1 cellular context compared by ENCODE assay signal in the genomic region with DNA sequence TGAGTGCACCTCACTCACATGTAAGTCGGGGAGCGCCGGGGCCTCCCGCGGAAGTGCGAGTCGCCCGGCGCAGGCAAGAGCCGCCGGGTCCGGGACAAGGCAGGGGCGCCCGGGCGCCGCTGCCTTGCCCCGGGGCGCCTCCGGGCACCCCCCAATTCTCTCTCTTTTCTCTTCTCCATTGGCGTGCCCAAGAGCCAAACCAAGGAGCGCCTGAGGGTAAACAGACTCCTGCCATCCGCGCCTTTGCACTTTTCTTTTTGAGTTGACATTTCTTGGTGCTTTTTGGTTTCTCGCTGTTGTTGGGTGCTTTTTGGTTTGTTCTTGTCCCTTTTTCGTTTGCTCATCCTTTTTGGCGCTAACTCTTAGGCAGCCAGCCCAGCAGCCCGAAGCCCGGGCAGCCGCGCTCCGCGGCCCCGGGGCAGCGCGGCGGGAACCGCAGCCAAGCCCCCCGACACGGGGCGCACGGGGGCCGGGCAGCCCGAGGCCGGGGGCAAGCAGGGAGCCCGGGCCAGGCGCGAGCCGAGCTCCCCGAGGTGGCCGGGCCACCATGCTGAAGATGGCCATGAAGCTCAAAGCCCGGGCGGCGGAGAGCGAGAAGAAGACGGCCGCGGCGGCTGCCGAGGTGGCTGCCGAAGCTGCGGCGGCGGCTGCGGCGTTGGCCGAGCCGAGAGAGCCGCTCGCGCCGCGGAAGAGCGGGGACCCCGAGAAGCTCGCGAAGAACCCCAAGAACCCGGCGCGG.
TF ChIP-seq lines count a peak whose summit lies in the region.

No MANE protein-coding gene starts in this region.

TF ChIP-seq in HepG2, 621 proteins besides CTCF, POLR2A, EP300 and RAD21:
- TF ChIP-seq, protein P1, sequence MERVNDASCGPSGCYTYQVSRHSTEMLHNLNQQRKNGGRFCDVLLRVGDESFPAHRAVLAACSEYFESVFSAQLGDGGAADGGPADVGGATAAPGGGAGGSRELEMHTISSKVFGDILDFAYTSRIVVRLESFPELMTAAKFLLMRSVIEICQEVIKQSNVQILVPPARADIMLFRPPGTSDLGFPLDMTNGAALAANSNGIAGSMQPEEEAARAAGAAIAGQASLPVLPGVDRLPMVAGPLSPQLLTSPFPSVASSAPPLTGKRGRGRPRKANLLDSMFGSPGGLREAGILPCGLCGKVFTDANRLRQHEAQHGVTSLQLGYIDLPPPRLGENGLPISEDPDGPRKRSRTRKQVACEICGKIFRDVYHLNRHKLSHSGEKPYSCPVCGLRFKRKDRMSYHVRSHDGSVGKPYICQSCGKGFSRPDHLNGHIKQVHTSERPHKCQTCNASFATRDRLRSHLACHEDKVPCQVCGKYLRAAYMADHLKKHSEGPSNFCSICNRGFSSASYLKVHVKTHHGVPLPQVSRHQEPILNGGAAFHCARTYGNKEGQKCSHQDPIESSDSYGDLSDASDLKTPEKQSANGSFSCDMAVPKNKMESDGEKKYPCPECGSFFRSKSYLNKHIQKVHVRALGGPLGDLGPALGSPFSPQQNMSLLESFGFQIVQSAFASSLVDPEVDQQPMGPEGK (CRISPR knock-in tag; IDR thresholded peaks at IDR 0.05): 0 out of 2 replicates have a peak, but pooled peaks have one; percentile 6
- TF ChIP-seq, protein P2, sequence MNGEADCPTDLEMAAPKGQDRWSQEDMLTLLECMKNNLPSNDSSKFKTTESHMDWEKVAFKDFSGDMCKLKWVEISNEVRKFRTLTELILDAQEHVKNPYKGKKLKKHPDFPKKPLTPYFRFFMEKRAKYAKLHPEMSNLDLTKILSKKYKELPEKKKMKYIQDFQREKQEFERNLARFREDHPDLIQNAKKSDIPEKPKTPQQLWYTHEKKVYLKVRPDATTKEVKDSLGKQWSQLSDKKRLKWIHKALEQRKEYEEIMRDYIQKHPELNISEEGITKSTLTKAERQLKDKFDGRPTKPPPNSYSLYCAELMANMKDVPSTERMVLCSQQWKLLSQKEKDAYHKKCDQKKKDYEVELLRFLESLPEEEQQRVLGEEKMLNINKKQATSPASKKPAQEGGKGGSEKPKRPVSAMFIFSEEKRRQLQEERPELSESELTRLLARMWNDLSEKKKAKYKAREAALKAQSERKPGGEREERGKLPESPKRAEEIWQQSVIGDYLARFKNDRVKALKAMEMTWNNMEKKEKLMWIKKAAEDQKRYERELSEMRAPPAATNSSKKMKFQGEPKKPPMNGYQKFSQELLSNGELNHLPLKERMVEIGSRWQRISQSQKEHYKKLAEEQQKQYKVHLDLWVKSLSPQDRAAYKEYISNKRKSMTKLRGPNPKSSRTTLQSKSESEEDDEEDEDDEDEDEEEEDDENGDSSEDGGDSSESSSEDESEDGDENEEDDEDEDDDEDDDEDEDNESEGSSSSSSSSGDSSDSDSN (CRISPR knock-in tag; IDR thresholded peaks at IDR 0.05): peak; percentile 57; the same call in 1 of the 2 replicates
- TF ChIP-seq, protein P3, sequence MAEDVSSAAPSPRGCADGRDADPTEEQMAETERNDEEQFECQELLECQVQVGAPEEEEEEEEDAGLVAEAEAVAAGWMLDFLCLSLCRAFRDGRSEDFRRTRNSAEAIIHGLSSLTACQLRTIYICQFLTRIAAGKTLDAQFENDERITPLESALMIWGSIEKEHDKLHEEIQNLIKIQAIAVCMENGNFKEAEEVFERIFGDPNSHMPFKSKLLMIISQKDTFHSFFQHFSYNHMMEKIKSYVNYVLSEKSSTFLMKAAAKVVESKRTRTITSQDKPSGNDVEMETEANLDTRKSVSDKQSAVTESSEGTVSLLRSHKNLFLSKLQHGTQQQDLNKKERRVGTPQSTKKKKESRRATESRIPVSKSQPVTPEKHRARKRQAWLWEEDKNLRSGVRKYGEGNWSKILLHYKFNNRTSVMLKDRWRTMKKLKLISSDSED (CRISPR knock-in tag; IDR thresholded peaks at IDR 0.05): no peak
- TF ChIP-seq TMF1 (CRISPR knock-in tag; IDR thresholded peaks at IDR 0.05; ENCODE audit: low read depth) (no peak), DMAP1 (CRISPR knock-in tag; IDR thresholded peaks at IDR 0.05) (0 out of 2 replicates have a peak, but pooled peaks have one; percentile 6), CCDC6 (CRISPR knock-in tag; IDR thresholded peaks at IDR 0.05) (peak; percentile 42; the same call in 1 of the 2 replicates), HNRNPUL1 (IDR thresholded peaks at IDR 0.05; ENCODE audit: low read depth, low read length) (no peak), TAF1 (CRISPR knock-in tag; IDR thresholded peaks at IDR 0.05) (0 out of 2 replicates have a peak, but pooled peaks have one; percentile 31), ZNF232 (CRISPR knock-in tag; IDR thresholded peaks at IDR 0.05; ENCODE audit: borderline replicate concordance) (peak; percentile 8; the same call in 1 of the 2 replicates), SAP130 (CRISPR knock-in tag; IDR thresholded peaks at IDR 0.05; ENCODE audit: low read depth) (0 out of 2 replicates have a peak, but pooled peaks have one; percentile 1), ZNF850 (CRISPR knock-in tag; conservative IDR thresholded peaks at IDR 0.05) (peak; percentile 49; the same call in 1 of the 2 replicates), ZNF773 (CRISPR knock-in tag; IDR thresholded peaks at IDR 0.05; ENCODE audit: borderline replicate concordance) (peak; percentile 44; the same call in 1 of the 2 replicates), POLR2G (IDR thresholded peaks at IDR 0.05; ENCODE audit: low read depth, low read length) (0 out of 2 replicates have a peak, but pooled peaks have one; percentile 18), MLLT10 (CRISPR knock-in tag; IDR thresholded peaks at IDR 0.05) (no peak), GABPB1 (CRISPR knock-in tag; IDR thresholded peaks at IDR 0.05) (0 out of 2 replicates have a peak, but pooled peaks have one; percentile 14), RFXAP (CRISPR knock-in tag; IDR thresholded peaks at IDR 0.05; ENCODE audit: borderline replicate concordance) (0 out of 2 replicates have a peak, but pooled peaks have one; percentile 5), HDAC1 (CRISPR knock-in tag; IDR thresholded peaks at IDR 0.05) (peak; percentile 6; the same call in 1 of the 2 replicates), AGO1 (IDR thresholded peaks at IDR 0.05; ENCODE audit: low read depth, low read length, poor library complexity, severe bottlenecking) (peak; percentile 50), SNRNP70 (IDR thresholded peaks at IDR 0.05; ENCODE audit: low read depth, low read length) (no peak), CBX1 (IDR thresholded peaks at IDR 0.05; ENCODE audit: low read depth) (peak; percentile 12), RBFOX2 (IDR thresholded peaks at IDR 0.05; ENCODE audit: low read depth, low read length) (peak; percentile 43; the same call in 1 of the 2 replicates), ZFP82 (CRISPR knock-in tag; IDR thresholded peaks at IDR 0.05; ENCODE audit: borderline replicate concordance) (no peak)
- TF ChIP-seq, protein P4, sequence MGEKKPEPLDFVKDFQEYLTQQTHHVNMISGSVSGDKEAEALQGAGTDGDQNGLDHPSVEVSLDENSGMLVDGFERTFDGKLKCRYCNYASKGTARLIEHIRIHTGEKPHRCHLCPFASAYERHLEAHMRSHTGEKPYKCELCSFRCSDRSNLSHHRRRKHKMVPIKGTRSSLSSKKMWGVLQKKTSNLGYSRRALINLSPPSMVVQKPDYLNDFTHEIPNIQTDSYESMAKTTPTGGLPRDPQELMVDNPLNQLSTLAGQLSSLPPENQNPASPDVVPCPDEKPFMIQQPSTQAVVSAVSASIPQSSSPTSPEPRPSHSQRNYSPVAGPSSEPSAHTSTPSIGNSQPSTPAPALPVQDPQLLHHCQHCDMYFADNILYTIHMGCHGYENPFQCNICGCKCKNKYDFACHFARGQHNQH (CRISPR knock-in tag; IDR thresholded peaks at IDR 0.05): peak; percentile 14; the same call in 1 of the 2 replicates
- TF ChIP-seq, protein P5, sequence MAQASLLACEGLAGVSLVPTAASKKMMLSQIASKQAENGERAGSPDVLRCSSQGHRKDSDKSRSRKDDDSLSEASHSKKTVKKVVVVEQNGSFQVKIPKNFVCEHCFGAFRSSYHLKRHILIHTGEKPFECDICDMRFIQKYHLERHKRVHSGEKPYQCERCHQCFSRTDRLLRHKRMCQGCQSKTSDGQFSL (CRISPR knock-in tag; IDR thresholded peaks at IDR 0.05): no peak
- TF ChIP-seq, protein P6, sequence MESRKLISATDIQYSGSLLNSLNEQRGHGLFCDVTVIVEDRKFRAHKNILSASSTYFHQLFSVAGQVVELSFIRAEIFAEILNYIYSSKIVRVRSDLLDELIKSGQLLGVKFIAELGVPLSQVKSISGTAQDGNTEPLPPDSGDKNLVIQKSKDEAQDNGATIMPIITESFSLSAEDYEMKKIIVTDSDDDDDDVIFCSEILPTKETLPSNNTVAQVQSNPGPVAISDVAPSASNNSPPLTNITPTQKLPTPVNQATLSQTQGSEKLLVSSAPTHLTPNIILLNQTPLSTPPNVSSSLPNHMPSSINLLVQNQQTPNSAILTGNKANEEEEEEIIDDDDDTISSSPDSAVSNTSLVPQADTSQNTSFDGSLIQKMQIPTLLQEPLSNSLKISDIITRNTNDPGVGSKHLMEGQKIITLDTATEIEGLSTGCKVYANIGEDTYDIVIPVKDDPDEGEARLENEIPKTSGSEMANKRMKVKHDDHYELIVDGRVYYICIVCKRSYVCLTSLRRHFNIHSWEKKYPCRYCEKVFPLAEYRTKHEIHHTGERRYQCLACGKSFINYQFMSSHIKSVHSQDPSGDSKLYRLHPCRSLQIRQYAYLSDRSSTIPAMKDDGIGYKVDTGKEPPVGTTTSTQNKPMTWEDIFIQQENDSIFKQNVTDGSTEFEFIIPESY (CRISPR knock-in tag; IDR thresholded peaks at IDR 0.05): 0 out of 2 replicates have a peak, but pooled peaks have one; percentile 13
- TF ChIP-seq, protein P7, sequence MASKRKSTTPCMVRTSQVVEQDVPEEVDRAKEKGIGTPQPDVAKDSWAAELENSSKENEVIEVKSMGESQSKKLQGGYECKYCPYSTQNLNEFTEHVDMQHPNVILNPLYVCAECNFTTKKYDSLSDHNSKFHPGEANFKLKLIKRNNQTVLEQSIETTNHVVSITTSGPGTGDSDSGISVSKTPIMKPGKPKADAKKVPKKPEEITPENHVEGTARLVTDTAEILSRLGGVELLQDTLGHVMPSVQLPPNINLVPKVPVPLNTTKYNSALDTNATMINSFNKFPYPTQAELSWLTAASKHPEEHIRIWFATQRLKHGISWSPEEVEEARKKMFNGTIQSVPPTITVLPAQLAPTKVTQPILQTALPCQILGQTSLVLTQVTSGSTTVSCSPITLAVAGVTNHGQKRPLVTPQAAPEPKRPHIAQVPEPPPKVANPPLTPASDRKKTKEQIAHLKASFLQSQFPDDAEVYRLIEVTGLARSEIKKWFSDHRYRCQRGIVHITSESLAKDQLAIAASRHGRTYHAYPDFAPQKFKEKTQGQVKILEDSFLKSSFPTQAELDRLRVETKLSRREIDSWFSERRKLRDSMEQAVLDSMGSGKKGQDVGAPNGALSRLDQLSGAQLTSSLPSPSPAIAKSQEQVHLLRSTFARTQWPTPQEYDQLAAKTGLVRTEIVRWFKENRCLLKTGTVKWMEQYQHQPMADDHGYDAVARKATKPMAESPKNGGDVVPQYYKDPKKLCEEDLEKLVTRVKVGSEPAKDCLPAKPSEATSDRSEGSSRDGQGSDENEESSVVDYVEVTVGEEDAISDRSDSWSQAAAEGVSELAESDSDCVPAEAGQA (IDR thresholded peaks at IDR 0.05; ENCODE audit: low read depth): peak; percentile 9; the same call in 1 of the 2 replicates
- TF ChIP-seq, protein P7 (CRISPR knock-in tag; IDR thresholded peaks at IDR 0.05; ENCODE audit: borderline replicate concordance): no peak
- TF ChIP-seq, protein P8, sequence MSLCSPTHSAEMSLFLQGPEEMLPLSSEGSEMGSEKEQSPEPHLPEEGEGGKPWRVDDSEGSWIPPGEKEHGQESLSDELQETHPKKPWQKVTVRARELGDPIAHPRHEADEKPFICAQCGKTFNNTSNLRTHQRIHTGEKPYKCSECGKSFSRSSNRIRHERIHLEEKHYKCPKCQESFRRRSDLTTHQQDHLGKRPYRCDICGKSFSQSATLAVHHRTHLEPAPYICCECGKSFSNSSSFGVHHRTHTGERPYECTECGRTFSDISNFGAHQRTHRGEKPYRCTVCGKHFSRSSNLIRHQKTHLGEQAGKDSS (CRISPR knock-in tag; IDR thresholded peaks at IDR 0.05; ENCODE audit: borderline replicate concordance, low read depth): no peak
- TF ChIP-seq, protein P9, sequence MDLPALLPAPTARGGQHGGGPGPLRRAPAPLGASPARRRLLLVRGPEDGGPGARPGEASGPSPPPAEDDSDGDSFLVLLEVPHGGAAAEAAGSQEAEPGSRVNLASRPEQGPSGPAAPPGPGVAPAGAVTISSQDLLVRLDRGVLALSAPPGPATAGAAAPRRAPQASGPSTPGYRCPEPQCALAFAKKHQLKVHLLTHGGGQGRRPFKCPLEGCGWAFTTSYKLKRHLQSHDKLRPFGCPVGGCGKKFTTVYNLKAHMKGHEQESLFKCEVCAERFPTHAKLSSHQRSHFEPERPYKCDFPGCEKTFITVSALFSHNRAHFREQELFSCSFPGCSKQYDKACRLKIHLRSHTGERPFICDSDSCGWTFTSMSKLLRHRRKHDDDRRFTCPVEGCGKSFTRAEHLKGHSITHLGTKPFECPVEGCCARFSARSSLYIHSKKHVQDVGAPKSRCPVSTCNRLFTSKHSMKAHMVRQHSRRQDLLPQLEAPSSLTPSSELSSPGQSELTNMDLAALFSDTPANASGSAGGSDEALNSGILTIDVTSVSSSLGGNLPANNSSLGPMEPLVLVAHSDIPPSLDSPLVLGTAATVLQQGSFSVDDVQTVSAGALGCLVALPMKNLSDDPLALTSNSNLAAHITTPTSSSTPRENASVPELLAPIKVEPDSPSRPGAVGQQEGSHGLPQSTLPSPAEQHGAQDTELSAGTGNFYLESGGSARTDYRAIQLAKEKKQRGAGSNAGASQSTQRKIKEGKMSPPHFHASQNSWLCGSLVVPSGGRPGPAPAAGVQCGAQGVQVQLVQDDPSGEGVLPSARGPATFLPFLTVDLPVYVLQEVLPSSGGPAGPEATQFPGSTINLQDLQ (CRISPR knock-in tag; IDR thresholded peaks at IDR 0.05): 0 out of 2 replicates have a peak, but pooled peaks have one; percentile 20
- TF ChIP-seq, protein P10, sequence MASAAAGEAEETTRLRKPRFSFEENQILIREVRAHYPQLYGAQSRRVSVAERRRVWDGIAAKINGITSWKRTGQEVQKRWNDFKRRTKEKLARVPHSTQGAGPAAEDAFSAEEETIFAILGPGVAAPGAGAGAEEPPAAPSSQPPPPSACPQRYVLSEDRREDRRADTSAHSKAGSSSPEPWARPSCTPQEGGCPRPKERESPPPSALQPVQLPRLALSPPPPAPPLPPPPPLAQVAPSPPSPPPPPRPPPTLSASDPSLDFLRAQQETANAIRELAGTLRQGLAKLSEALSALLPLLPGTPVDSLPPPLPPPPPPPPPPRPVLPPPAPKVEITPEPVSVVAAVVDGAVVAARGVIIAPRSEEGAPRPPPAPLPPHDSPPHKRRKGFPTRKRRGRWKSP (CRISPR knock-in tag; IDR thresholded peaks at IDR 0.05): peak; percentile 48; the same call in 1 of the 2 replicates
